ENCODE assay signal across 16 cellular contexts in the genomic region with DNA sequence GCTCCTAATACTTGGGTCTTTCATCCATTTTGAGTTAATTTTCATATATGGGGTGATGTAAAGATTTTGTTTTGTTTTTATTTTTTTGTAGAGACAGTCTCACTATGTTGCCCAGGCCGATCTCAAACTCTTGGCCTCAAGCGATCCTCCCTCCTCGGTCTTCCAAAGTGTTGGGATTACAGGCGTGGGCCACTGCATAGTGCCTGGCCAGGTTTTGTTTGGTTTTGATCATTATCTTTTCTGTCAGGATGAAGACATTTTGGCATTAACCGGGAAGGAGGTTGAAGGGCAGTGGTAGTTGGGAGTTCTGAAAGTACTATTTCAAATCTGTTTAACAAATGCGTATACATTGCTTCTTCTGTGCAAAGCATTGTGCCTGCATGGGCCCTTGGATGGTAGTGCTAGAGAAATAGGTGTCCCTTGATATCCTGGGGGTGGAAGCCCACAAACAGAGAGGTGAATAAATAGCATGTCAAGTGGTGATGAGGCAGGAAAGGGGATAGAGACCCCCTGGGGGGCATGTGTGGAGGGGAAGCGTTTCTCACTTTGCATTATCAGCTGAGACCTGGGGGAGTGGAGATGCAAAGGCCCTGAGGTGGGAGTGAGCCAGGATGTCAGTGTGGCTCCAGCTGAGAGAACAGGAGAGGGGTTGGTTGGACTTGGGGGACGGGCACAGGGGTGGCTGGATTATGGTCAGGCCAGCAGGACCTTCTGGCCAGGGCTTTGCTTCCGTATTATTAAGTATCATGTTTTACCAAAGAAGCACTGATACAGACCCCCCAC. TPM values are rescaled to one million over a fixed set of nuclear protein-coding genes. Genes with fewer than 3 reads are reported as not detected.
DNase-seq lines count a peak whose midpoint lies in the region; ATAC-seq, FAIRE-seq and TF ChIP-seq lines count a peak whose summit lies in the region.
"Had no signal": no experiment of that assay in that cellular context is flagged by ENCODE, and none has a peak within 500 bp of the region (broad histone marks: within the 10 kb centered on the region; RNA-seq: fewer than 3 reads in every experiment).

No MANE protein-coding gene starts in this region.

- H3K4me3 Mint-ChIP-seq in CD14-positive monocyte = no peak overlapping the region
- peak overlapping the region in 1 of 2 experiments; percentile 3; a peak in 1 of 5 replicates for H3K4me3 Mint-ChIP-seq in H9

- no peak overlapping the region for H2AK5ac ChIP-seq in H9 (ENCODE audit: insufficient read length, low read length)
- H2AK5ac ChIP-seq in mesendoderm (ENCODE audit: low read length) = no peak overlapping the region

- H4K8ac ChIP-seq in H9 (replicated peaks; ENCODE audit: insufficient read length, low read depth, low read length) = no peak overlapping the region
- H4K8ac ChIP-seq in mesendoderm (ENCODE audit: low read depth, low read length) = no peak overlapping the region

- H3K27ac ChIP-seq in H9 (ENCODE audit: insufficient read length, low read depth, low read length) (no peak overlapping the region), mesendoderm (ENCODE audit: low read depth, low read length) (no peak overlapping the region), pancreas (no peak overlapping the region), upper lobe of right lung (no peak overlapping the region)
- H3K27ac ChIP-seq: esophagus muscularis mucosa, testis had no signal

- H3K4me1 Mint-ChIP-seq in CD14-positive monocyte (peaks cover 57% of the 10 kb centered on the region), H9 (peaks cover 54% of the 10 kb centered on the region in 2 experiments)

- no peaks in the 10 kb centered on the region for H3K27me3 ChIP-seq in H9 (ENCODE audit: insufficient read depth, low read length)
- H3K27me3 ChIP-seq in mesendoderm (ENCODE audit: insufficient read depth, low read length, poor library complexity) = no peaks in the 10 kb centered on the region
- H3K27me3 ChIP-seq in pancreas = no peaks in the 10 kb centered on the region
- H3K27me3 ChIP-seq in upper lobe of right lung = no peaks in the 10 kb centered on the region
- H3K27me3 ChIP-seq: cardiac muscle cell, esophagus muscularis mucosa, Peyer's patch, testis had no signal

- peaks cover 25 to 26% of the 10 kb centered on the region in 2 donors for H3K36me3 Mint-ChIP-seq in CD14-positive monocyte
- peaks cover 0 to 7% (median 0%) of the 10 kb centered on the region in 3 experiments; a peak in 3 of 7 replicates for H3K36me3 Mint-ChIP-seq in H9 (ENCODE audit: insufficient read depth in 1 of 3, low read depth in 3 of 3)
- H3K36me3 Mint-ChIP-seq in activated naive CD4-positive, alpha-beta T cell treated with anti-CD3 and anti-CD28 coated beads, Interleukin-2, amount 50 U/mL, for 72 hours = peaks cover 5 to 24% of the 10 kb centered on the region in 2 donors

- H2BK120ac ChIP-seq in H9 (ENCODE audit: low read depth, low read length, poor library complexity, severe bottlenecking) = no peak overlapping the region
- H2BK120ac ChIP-seq in mesendoderm (ENCODE audit: low read depth, low read length) = no peak overlapping the region

- TF ChIP-seq CTCF in CD14-positive monocyte (IDR thresholded peaks at IDR 0.05) = no peak
- TF ChIP-seq CTCF in H9 (conservative IDR thresholded peaks at IDR 0.05) = no peak
- no peak for TF ChIP-seq CTCF in pancreas (IDR thresholded peaks at IDR 0.05)
- TF ChIP-seq CTCF in upper lobe of right lung (IDR thresholded peaks at IDR 0.05) = no peak

- H4K91ac ChIP-seq in H9 (ENCODE audit: insufficient read length, low read depth, low read length) = no peak overlapping the region

- H3K4me3 ChIP-seq in mesendoderm (ENCODE audit: low read length) = no peak overlapping the region
- no peak overlapping the region for H3K4me3 ChIP-seq in pancreas
- H3K4me3 ChIP-seq in upper lobe of right lung = no peak overlapping the region
- H3K4me3 ChIP-seq: cardiac muscle cell, esophagus muscularis mucosa, mucosa of descending colon, Peyer's patch, testis had no signal

- H3K14ac ChIP-seq in H9 (ENCODE audit: insufficient read depth, low read length) = no peak overlapping the region

- H2BK20ac ChIP-seq in H9 (ENCODE audit: low read depth, low read length, poor library complexity, severe bottlenecking) = no peak overlapping the region

- DNase-seq in CD14-positive monocyte (ENCODE audit: low spot score) (no peak), H9 (peak; percentile 31), mesendoderm (peak; percentile 57), H4 (ENCODE audit: low spot score) (no peak), pancreas (no peak), upper lobe of right lung (no peak), NCI-H1417 treated with DMSO at 0.1 percent for 48 hours (lab: John Stamatoyannopoulos, UW) (no peak)
- DNase-seq in activated naive CD4-positive, alpha-beta T cell treated with anti-CD3 and anti-CD28 coated beads, Interleukin-2, amount 50 U/mL, for 72 hours (ENCODE audit: low spot score in 2 of 2) = no peak
- DNase-seq: activated CD8-positive, alpha-beta memory T cell treated with anti-CD3 and anti-CD28 coated beads, Interleukin-2, amount 50 U/mL, for 4 hours; NCI-H226; T1000; testis had no signal

- H3K79me1 ChIP-seq in H9 (ENCODE audit: insufficient read depth, low read depth, low read length, poor library complexity, severe bottlenecking) = peaks cover 9% of the 10 kb centered on the region
- H3K79me1 ChIP-seq in mesendoderm (ENCODE audit: low read length) = peaks cover 46% of the 10 kb centered on the region

- H3K9me3 Mint-ChIP-seq in CD14-positive monocyte = no peaks in the 10 kb centered on the region
- H3K9me3 Mint-ChIP-seq in H9 = no peaks in the 10 kb centered on the region
- peaks cover 0 to 15% of the 10 kb centered on the region in 2 donors for H3K9me3 Mint-ChIP-seq in activated naive CD4-positive, alpha-beta T cell treated with anti-CD3 and anti-CD28 coated beads, Interleukin-2, amount 50 U/mL, for 72 hours

- FAIRE-seq in pancreas (lab: Jason Lieb, UNC) = no peak

- H2AFZ ChIP-seq in H9 (ENCODE audit: low read length) = no peak overlapping the region

- H3K27ac Mint-ChIP-seq in CD14-positive monocyte (peak overlapping the region; percentile 74 to 95 (median 88)), H9 (peak overlapping the region in 2 of 3 experiments; percentile 89; a peak in 5 of 7 replicates)
- H3K27ac Mint-ChIP-seq in activated naive CD4-positive, alpha-beta T cell treated with anti-CD3 and anti-CD28 coated beads, Interleukin-2, amount 50 U/mL, for 72 hours = peak overlapping the region; percentile 90 to 95

- no peaks in the 10 kb centered on the region for H4K20me1 ChIP-seq in H9 (ENCODE audit: control insufficient read depth, insufficient read depth, insufficient read length)

- H2BK15ac ChIP-seq in H9 (ENCODE audit: low read depth, low read length) (no peak overlapping the region), mesendoderm (replicated peaks; ENCODE audit: low read depth) (no peak overlapping the region)

- H3K4ac ChIP-seq in H9 (ENCODE audit: low read depth, low read length) (no peak overlapping the region), mesendoderm (ENCODE audit: low read depth, low read length) (no peak overlapping the region)

- H3K4me1 ChIP-seq in H9 (ENCODE audit: insufficient read depth, low read length) (peaks cover 14% of the 10 kb centered on the region; the same call in 1 of the 2 replicates), mesendoderm (ENCODE audit: control insufficient read depth, low read depth, low read length) (peaks cover 22% of the 10 kb centered on the region), pancreas (peaks cover 0 to 14% (median 3%) of the 10 kb centered on the region in 3 donors), upper lobe of right lung (peaks cover 47% of the 10 kb centered on the region)
- H3K4me1 ChIP-seq: testis had no signal

- H2BK5ac ChIP-seq in H9 (ENCODE audit: insufficient read length, low read length) (no peak overlapping the region), mesendoderm (ENCODE audit: low read length) (no peak overlapping the region)

- H3K36me3 ChIP-seq in mesendoderm (ENCODE audit: control insufficient read depth, insufficient read depth, low read length) = no peaks in the 10 kb centered on the region
- no peaks in the 10 kb centered on the region for H3K36me3 ChIP-seq in pancreas
- H3K36me3 ChIP-seq in upper lobe of right lung = no peaks in the 10 kb centered on the region
- H3K36me3 ChIP-seq: cardiac muscle cell, esophagus muscularis mucosa, Peyer's patch had no signal

- H3K9me3 ChIP-seq in H9 (ENCODE audit: control insufficient read depth, low read depth, low read length) = no peaks in the 10 kb centered on the region
- H3K9me3 ChIP-seq in pancreas = no peaks in the 10 kb centered on the region
- H3K9me3 ChIP-seq in upper lobe of right lung = no peaks in the 10 kb centered on the region
- H3K9me3 ChIP-seq: esophagus muscularis mucosa, mucosa of descending colon, Peyer's patch, testis had no signal

- H3K23ac ChIP-seq in H9 (ENCODE audit: insufficient read length, low read depth, low read length) = no peak overlapping the region
- H3K23ac ChIP-seq in mesendoderm (ENCODE audit: low read length) = no peak overlapping the region

- WGBS in H9 (ENCODE audit: extremely low coverage, insufficient read length, low lambda C conversion rate) = no CpG with 5 or more reads among the region's 9 CpGs
- WGBS in mesendoderm (ENCODE audit: extremely low coverage, insufficient coverage, low lambda C conversion rate) = no CpG with 5 or more reads among the region's 9 CpGs
- WGBS in pancreas, 2 donors = 72 to 76% methylated on average over 9 of the region's 9 CpGs

- no peak overlapping the region for H4K5ac ChIP-seq in H9 (ENCODE audit: insufficient read length, low read depth, low read length)
- no peak overlapping the region for H4K5ac ChIP-seq in mesendoderm (ENCODE audit: low read length)

- H3T11ph ChIP-seq in H9 (ENCODE audit: low read length) = no peak overlapping the region

- H3K4me2 ChIP-seq in H9 (ENCODE audit: insufficient read depth, insufficient read length, low read length) = no peak overlapping the region
- H3K4me2 ChIP-seq in mesendoderm (ENCODE audit: low read length) = no peak overlapping the region

- H2BK12ac ChIP-seq in H9 (ENCODE audit: insufficient read length, low read depth, low read length) = no peak overlapping the region

- intact Hi-C loops in CD14-positive monocyte (cut with micrococcal nuclease) (no loop called here), pancreas (cut with DNase I) (no loop called here), upper lobe of right lung (cut with DNase I) (no loop called here)

- H3K56ac ChIP-seq in H9 (ENCODE audit: insufficient read length, low read depth, low read length) (no peak overlapping the region), mesendoderm (ENCODE audit: low read length) (no peak overlapping the region)

- H3K18ac ChIP-seq in H9 (ENCODE audit: insufficient read length, low read depth, low read length) (no peak overlapping the region), mesendoderm (ENCODE audit: low read length) (no peak overlapping the region)

- peaks cover 0 to 3% (median 0%) of the 10 kb centered on the region in 3 donors for H3K27me3 Mint-ChIP-seq in CD14-positive monocyte (ENCODE audit: low read depth in 3 of 3)
- H3K27me3 Mint-ChIP-seq in H9 (ENCODE audit: low read depth) = no peaks in the 10 kb centered on the region

- ATAC-seq in activated naive CD4-positive, alpha-beta T cell treated with anti-CD3 and anti-CD28 coated beads, Interleukin-2, amount 50 U/mL, for 72 hours = no peak
- no peak for ATAC-seq in pancreas
- ATAC-seq in upper lobe of right lung = no peak
- ATAC-seq: mucosa of descending colon had no signal

- no peak overlapping the region for H3K9ac ChIP-seq in H9 (ENCODE audit: extremely low read depth, insufficient read length, low read length)
- no peak overlapping the region for H3K9ac ChIP-seq in mesendoderm (ENCODE audit: low read length)

- no peaks in the 10 kb centered on the region for H3K23me2 ChIP-seq in H9 (ENCODE audit: insufficient read length, low read depth, low read length, poor library complexity, severe bottlenecking)

- H3K79me2 ChIP-seq in H9 (ENCODE audit: insufficient read depth, low read length) = peaks cover 68% of the 10 kb centered on the region; the same call in 1 of the 2 replicates
- H3K79me2 ChIP-seq in mesendoderm (ENCODE audit: control insufficient read depth, insufficient read depth, low read length) = peaks cover 93% of the 10 kb centered on the region

RNA-seq across cellular contexts. Expression of gene GATAD2A, which starts 41.4 kb away (rescaled TPM):
- polyA plus RNA-seq in CD14-positive monocyte (1 to 10 TPM; 8.0 to 8.7 TPM), pancreas (10 to 100 TPM; 11.9 to 13.1 TPM)
- total RNA-seq in H9 (2021) (189 and 198 TPM in 2 replicates), pancreas (10 to 100 TPM; 31.4 to 51.8 (median 41.8) TPM), upper lobe of right lung (85.8 TPM)
- 100 to 1,000 TPM; 122 to 134 TPM for total RNA-seq in activated naive CD4-positive, alpha-beta T cell treated with anti-CD3 and anti-CD28 coated beads, Interleukin-2, amount 50 U/mL, for 72 hours
- 125 TPM for polyA plus RNA-seq in mesendoderm (2013, experiment 1 of 2)
- polyA plus RNA-seq in mesendoderm (2013, experiment 2 of 2) = 121 TPM
- 10.9 and 30.5 TPM in 2 replicates for total RNA-seq in H4 (2014; rRNA removed; shearing (Covaris generic))

Comparison
In these comparisons a context has a peak if more than half of its experiments do, and no peak if none do; other contexts are left out.
1. DNase-seq: peak in H9 (single experiment) and mesendoderm (single experiment); none in CD14-positive monocyte (single experiment), activated naive CD4-positive, alpha-beta T cell treated with anti-CD3 and anti-CD28 coated beads, Interleukin-2, amount 50 U/mL, for 72 hours (0 of 2), H4 (single experiment), pancreas (0 of 6), upper lobe of right lung (single experiment) and NCI-H1417 treated with DMSO at 0.1 percent for 48 hours (single experiment).
2. Peak in every context shown above with its lines, with median percentiles within 50 percentile points of each other: H3K27ac Mint-ChIP-seq.